1 cellular context compared by ENCODE assay signal in genomic region chr20:61752576-61752975, GRCh38.
TF ChIP-seq lines count a peak whose summit lies in the region.

No MANE protein-coding gene starts in this region.

TF ChIP-seq in H1, 55 proteins besides CTCF, POLR2A, EP300 and RAD21:
- TF ChIP-seq ZNF274 (IDR thresholded peaks at IDR 0.05; ENCODE audit: borderline replicate concordance, extremely low read depth, low read length) (no peak), KDM5A (IDR thresholded peaks at IDR 0.05; ENCODE audit: low read length) (no peak), BACH1 (IDR thresholded peaks at IDR 0.05; ENCODE audit: low read length) (no peak), HDAC6 (IDR thresholded peaks at IDR 0.05; ENCODE audit: low read depth, low read length) (no peak)
TF ChIP-seq in H1: peak in this region for 0.
